Comparison of ENCODE assay signal across 10 cellular contexts in genomic region chr21:39175154-39175553, GRCh38. TPM values are rescaled to one million over a fixed set of nuclear protein-coding genes. Genes with fewer than 3 reads are reported as not detected.
A peak's percentile ranks its signal among the peaks of the same experiment; 100 is the strongest.
DNase-seq lines count a peak whose midpoint lies in the region; ATAC-seq and TF ChIP-seq lines count a peak whose summit lies in the region.
"Had no signal": no experiment of that assay in that cellular context is flagged by ENCODE, and none has a peak within 500 bp of the region (broad histone marks: within the 10 kb centered on the region; RNA-seq: fewer than 3 reads in every experiment).

No MANE protein-coding gene starts in this region.

- POLR2A ChIA-PET in CD4-positive, alpha-beta T cell (lab: Charles Lee), result no interaction called here

- no peak overlapping the region for H3K27ac Mint-ChIP-seq in CD4-positive, alpha-beta T cell
- H3K27ac Mint-ChIP-seq in brain, result no peak overlapping the region
- H3K27ac Mint-ChIP-seq: T-helper 1 cell treated with Interleukin-12 subunit alpha and Interleukin-12 subunit beta and Interleukin-4 antibody, amounts not matched to agents 30 μg/mL and 1 μg/mL, for 36 hours had no signal

- DNase-seq in CD4-positive, alpha-beta T cell, result no peak
- DNase-seq in HS-5 (ENCODE audit: low read depth) (peak; percentile 10), myocyte (ENCODE audit: low read depth) (peak; percentile 38), GM19238 (ENCODE audit: insufficient read length, low spot score) (no peak), sciatic nerve (ENCODE audit: low spot score) (no peak), T-helper 1 cell (no peak)
- DNase-seq: amygdala had no signal

- peak; percentile 49 for TF ChIP-seq CTCF in CD4-positive, alpha-beta T cell (IDR thresholded peaks at IDR 0.05)
- TF ChIP-seq CTCF in brain (conservative IDR thresholded peaks at IDR 0.05), result peak; percentile 65 to 74

- H3K27ac ChIP-seq in CD4-positive, alpha-beta T cell (ENCODE audit: low read depth, low read length), result no peak overlapping the region

- intact Hi-C loops in CD4-positive, alpha-beta T cell (cut with DNase I, micrococcal nuclease), result loop anchor here in 1 of 2 experiments (1.0 to 10.0 kb wide), 2 partner anchors 441 to 670 kb away; no protein-coding TSS in a partner anchor
- intact Hi-C loops in sciatic nerve (cut with DNase I), result no loop called here

- H3K27me3 ChIP-seq in CD4-positive, alpha-beta T cell (ENCODE audit: control insufficient read depth, insufficient read depth, low read length), result no peaks in the 10 kb centered on the region

- no peak for ATAC-seq in CD4-positive, alpha-beta T cell (ENCODE audit: poor library complexity)
- ATAC-seq in GM18498 (IDR thresholded peaks at IDR 0.05; ENCODE audit: unreplicated experiment), result no peak
- no peak for ATAC-seq in sciatic nerve

- H3K4me1 Mint-ChIP-seq in CD4-positive, alpha-beta T cell (ENCODE audit: low read depth), result peaks cover 10% of the 10 kb centered on the region
- H3K4me1 Mint-ChIP-seq in brain, result peaks cover 20% of the 10 kb centered on the region

- no peak overlapping the region for H3K4me3 Mint-ChIP-seq in CD4-positive, alpha-beta T cell
- H3K4me3 Mint-ChIP-seq in brain, result no peak overlapping the region
- H3K4me3 Mint-ChIP-seq: T-helper 1 cell treated with Interleukin-12 subunit alpha and Interleukin-12 subunit beta and Interleukin-4 antibody, amounts not matched to agents 30 μg/mL and 1 μg/mL, for 36 hours had no signal

- H3K36me3 Mint-ChIP-seq in CD4-positive, alpha-beta T cell (ENCODE audit: low read depth), result peaks cover 61% of the 10 kb centered on the region
- H3K36me3 Mint-ChIP-seq in brain, result peaks cover 52% of the 10 kb centered on the region

- no peaks in the 10 kb centered on the region for H3K9me3 Mint-ChIP-seq in CD4-positive, alpha-beta T cell
- H3K9me3 Mint-ChIP-seq in brain, result no peaks in the 10 kb centered on the region
- H3K9me3 Mint-ChIP-seq: T-helper 1 cell treated with Interleukin-12 subunit alpha and Interleukin-12 subunit beta and Interleukin-4 antibody, amounts not matched to agents 30 μg/mL and 1 μg/mL, for 36 hours had no signal

- CTCF ChIA-PET in CD4-positive, alpha-beta T cell (lab: Charles Lee), result no interaction called here

- H3K27me3 Mint-ChIP-seq in CD4-positive, alpha-beta T cell, result no peaks in the 10 kb centered on the region
- H3K27me3 Mint-ChIP-seq in brain, result no peaks in the 10 kb centered on the region

- H3K9me3 ChIP-seq in CD4-positive, alpha-beta T cell (ENCODE audit: control insufficient read depth, low read length), result no peaks in the 10 kb centered on the region

RNA-seq across cellular contexts. Expression of gene PSMG1, which starts 8.1 kb away (rescaled TPM):
- total RNA-seq in CD4-positive, alpha-beta T cell, result 1 to 10 TPM; 7.8 to 7.9 TPM
- polyA plus RNA-seq in brain (ENCODE audit: insufficient read depth, low read depth, low replicate concordance), result 51.1 TPM
- total RNA-seq in myocyte (30.2 and 33.7 TPM in 2 replicates), sciatic nerve (18.2 TPM)
- 33.0 TPM for polyA plus RNA-seq in myocyte (2012)

Comparison
In these comparisons a context has a peak if more than half of its experiments do, and no peak if none do; other contexts are left out.
1. DNase-seq: peak in HS-5 (single experiment) and myocyte (single experiment); none in CD4-positive, alpha-beta T cell (0 of 10), GM19238 (single experiment), sciatic nerve (single experiment) and T-helper 1 cell (0 of 5).